ENCODE assay signal across 13 cellular contexts in genomic region chr19:9786819-9787218, GRCh38. TPM values are rescaled to one million over a fixed set of nuclear protein-coding genes. Genes with fewer than 3 reads are reported as not detected.
DNase-seq lines count a peak whose midpoint lies in the region; ATAC-seq and TF ChIP-seq lines count a peak whose summit lies in the region.
"Had no signal": no experiment of that assay in that cellular context is flagged by ENCODE, and none has a peak within 500 bp of the region (broad histone marks: within the 10 kb centered on the region; RNA-seq: fewer than 3 reads in every experiment).

No MANE protein-coding gene starts in this region.

- no peaks in the 10 kb centered on the region for H3K36me3 ChIP-seq in hepatocyte (replicated peaks; ENCODE audit: insufficient read depth, low read depth)
- H3K36me3 ChIP-seq: neutrophil, Peyer's patch had no signal

- no peaks in the 10 kb centered on the region for H3K36me3 Mint-ChIP-seq in activated CD4-positive, alpha-beta T cell treated with anti-CD3 and anti-CD28 coated beads for 36 hours (ENCODE audit: low read depth)
- no peaks in the 10 kb centered on the region for H3K36me3 Mint-ChIP-seq in activated CD4-positive, alpha-beta memory T cell treated with anti-CD3 and anti-CD28 coated beads for 36 hours
- peaks cover 0 to 2% of the 10 kb centered on the region in 2 donors for H3K36me3 Mint-ChIP-seq in stimulated activated naive B cell treated with anti-CD40 and anti-IgM and Interleukin-4, amounts not matched to agents 10 μg/mL and 1 μg/mL and 100 μg/mL, for 72 hours

- POLR2A ChIA-PET in activated CD4-positive, alpha-beta T cell treated with anti-CD3 and anti-CD28 coated beads for 36 hours (lab: Charles Lee), result no interaction called here
- POLR2A ChIA-PET in activated CD4-positive, alpha-beta memory T cell treated with anti-CD3 and anti-CD28 coated beads for 36 hours (lab: Charles Lee), result no interaction called here

- no peaks in the 10 kb centered on the region for H3K9me3 Mint-ChIP-seq in activated CD4-positive, alpha-beta T cell treated with anti-CD3 and anti-CD28 coated beads for 36 hours (ENCODE audit: low read depth)
- H3K9me3 Mint-ChIP-seq in activated CD4-positive, alpha-beta memory T cell treated with anti-CD3 and anti-CD28 coated beads for 36 hours, result no peaks in the 10 kb centered on the region
- H3K9me3 Mint-ChIP-seq in stimulated activated naive B cell treated with anti-CD40 and anti-IgM and Interleukin-4, amounts not matched to agents 10 μg/mL and 1 μg/mL and 100 μg/mL, for 72 hours, result no peaks in the 10 kb centered on the region

- intact Hi-C loops in activated CD4-positive, alpha-beta T cell treated with anti-CD3 and anti-CD28 coated beads for 36 hours (cut with DNase I, micrococcal nuclease), result no loop called here
- intact Hi-C loops in activated CD4-positive, alpha-beta memory T cell treated with anti-CD3 and anti-CD28 coated beads for 36 hours (cut with micrococcal nuclease), result no loop called here

- WGBS in hepatocyte (ENCODE audit: low lambda C conversion rate, missing lambda C conversion rate), result 93% methylated on average over 7 of the region's 8 CpGs

- H3K79me2 ChIP-seq in hepatocyte, result peaks cover 21% of the 10 kb centered on the region

- peak overlapping the region; percentile 69 for H3K4me2 ChIP-seq in hepatocyte

- H3K4me3 Mint-ChIP-seq in activated CD4-positive, alpha-beta T cell treated with anti-CD3 and anti-CD28 coated beads for 36 hours, result peak overlapping the region; percentile 84
- H3K4me3 Mint-ChIP-seq in activated CD4-positive, alpha-beta memory T cell treated with anti-CD3 and anti-CD28 coated beads for 36 hours, result peak overlapping the region; percentile 35
- peak overlapping the region; percentile 79 to 92 for H3K4me3 Mint-ChIP-seq in stimulated activated naive B cell treated with anti-CD40 and anti-IgM and Interleukin-4, amounts not matched to agents 10 μg/mL and 1 μg/mL and 100 μg/mL, for 72 hours

- TF ChIP-seq CTCF in hepatocyte (IDR thresholded peaks at IDR 0.05; ENCODE audit: poor library complexity), result no peak

- H3K27me3 ChIP-seq in hepatocyte, result no peaks in the 10 kb centered on the region
- H3K27me3 ChIP-seq: neutrophil, Peyer's patch had no signal

- peak overlapping the region; percentile 57 for H2AFZ ChIP-seq in hepatocyte

- no peak overlapping the region for H3K4me3 ChIP-seq in hepatocyte

- peaks cover 37% of the 10 kb centered on the region for H3K4me1 ChIP-seq in hepatocyte (ENCODE audit: insufficient read depth)

- no peaks in the 10 kb centered on the region for H3K9me3 ChIP-seq in hepatocyte (ENCODE audit: low read depth)
- H3K9me3 ChIP-seq: neutrophil, Peyer's patch had no signal

- CTCF ChIA-PET in activated CD4-positive, alpha-beta T cell treated with anti-CD3 and anti-CD28 coated beads for 36 hours (lab: Charles Lee), result no interaction called here
- CTCF ChIA-PET in activated CD4-positive, alpha-beta memory T cell treated with anti-CD3 and anti-CD28 coated beads for 36 hours (lab: Charles Lee), result no interaction called here

- no peaks in the 10 kb centered on the region for H3K9me2 ChIP-seq in hepatocyte (replicated peaks; ENCODE audit: insufficient read depth)

- DNase-seq in activated CD4-positive, alpha-beta T cell treated with anti-CD3 and anti-CD28 coated beads for 36 hours, result no peak
- DNase-seq in activated CD4-positive, alpha-beta T cell treated with anti-CD3 and anti-CD28 coated beads, Interleukin-2, amount 50 U/mL, for 4 hours, result no peak
- DNase-seq in activated CD4-positive, alpha-beta memory T cell treated with anti-CD3 and anti-CD28 coated beads for 36 hours, result no peak
- no peak for DNase-seq in hepatocyte (ENCODE audit: low spot score)
- DNase-seq in stimulated activated naive B cell treated with anti-CD40 and anti-IgM and Interleukin-4, amounts not matched to agents 10 μg/mL and 1 μg/mL and 100 μg/mL, for 72 hours, result no peak
- no peak for DNase-seq in NOMO-1 treated with DMSO at 0.1 percent for 48 hours (lab: John Stamatoyannopoulos, UW; ENCODE audit: unreplicated experiment)
- DNase-seq: cortex of kidney, NCI-H1436, Peyer's patch had no signal

- peaks cover 28% of the 10 kb centered on the region for H3K4me1 Mint-ChIP-seq in activated CD4-positive, alpha-beta T cell treated with anti-CD3 and anti-CD28 coated beads for 36 hours
- H3K4me1 Mint-ChIP-seq in activated CD4-positive, alpha-beta memory T cell treated with anti-CD3 and anti-CD28 coated beads for 36 hours (ENCODE audit: low read depth), result peaks cover 22% of the 10 kb centered on the region
- peaks cover 17 to 40% of the 10 kb centered on the region in 2 donors for H3K4me1 Mint-ChIP-seq in stimulated activated naive B cell treated with anti-CD40 and anti-IgM and Interleukin-4, amounts not matched to agents 10 μg/mL and 1 μg/mL and 100 μg/mL, for 72 hours

- peak overlapping the region; percentile 97 for H3K27ac ChIP-seq in hepatocyte
- H3K27ac ChIP-seq: HL-60 had no signal

- ATAC-seq in activated CD4-positive, alpha-beta T cell treated with anti-CD3 and anti-CD28 coated beads for 36 hours, result no peak
- ATAC-seq in stimulated activated naive B cell treated with anti-CD40 and anti-IgM and Interleukin-4, amounts not matched to agents 10 μg/mL and 1 μg/mL and 100 μg/mL, for 72 hours (replicated peaks), result no peak
- ATAC-seq in GM19023 (IDR thresholded peaks at IDR 0.05; ENCODE audit: unreplicated experiment), result no peak
- ATAC-seq in GM18868 (IDR thresholded peaks at IDR 0.05; ENCODE audit: unreplicated experiment), result no peak

- H4K20me1 ChIP-seq in hepatocyte (ENCODE audit: insufficient read depth, poor library complexity, severe bottlenecking), result no peaks in the 10 kb centered on the region

- no peak overlapping the region for H3K27ac Mint-ChIP-seq in activated CD4-positive, alpha-beta T cell treated with anti-CD3 and anti-CD28 coated beads for 36 hours
- H3K27ac Mint-ChIP-seq in activated CD4-positive, alpha-beta memory T cell treated with anti-CD3 and anti-CD28 coated beads for 36 hours, result no peak overlapping the region
- peak overlapping the region; percentile 86 for H3K27ac Mint-ChIP-seq in stimulated activated naive B cell treated with anti-CD40 and anti-IgM and Interleukin-4, amounts not matched to agents 10 μg/mL and 1 μg/mL and 100 μg/mL, for 72 hours

- H3K27me3 Mint-ChIP-seq in activated CD4-positive, alpha-beta T cell treated with anti-CD3 and anti-CD28 coated beads for 36 hours, result no peaks in the 10 kb centered on the region
- H3K27me3 Mint-ChIP-seq in activated CD4-positive, alpha-beta memory T cell treated with anti-CD3 and anti-CD28 coated beads for 36 hours, result no peaks in the 10 kb centered on the region
- H3K27me3 Mint-ChIP-seq in stimulated activated naive B cell treated with anti-CD40 and anti-IgM and Interleukin-4, amounts not matched to agents 10 μg/mL and 1 μg/mL and 100 μg/mL, for 72 hours, result no peaks in the 10 kb centered on the region

RNA-seq across cellular contexts. Expression of gene ZNF846, which starts 18.3 kb away (rescaled TPM):
- total RNA-seq in activated CD4-positive, alpha-beta T cell treated with anti-CD3 and anti-CD28 coated beads for 36 hours, result 1 to 10 TPM; 5.3 to 6.4 TPM
- 1 to 10 TPM; 3.9 to 4.9 TPM for total RNA-seq in activated CD4-positive, alpha-beta memory T cell treated with anti-CD3 and anti-CD28 coated beads for 36 hours
- 26.0 and 28.4 TPM in 2 replicates for total RNA-seq in hepatocyte
- polyA plus RNA-seq in hepatocyte, result 16.9 and 23.3 TPM in 2 replicates

RNA-seq across cellular contexts. Expression of gene FBXL12, which starts 32.1 kb away (rescaled TPM):
- total RNA-seq in activated CD4-positive, alpha-beta T cell treated with anti-CD3 and anti-CD28 coated beads for 36 hours, result 10 to 100 TPM; 19.9 to 22.5 TPM
- 10 to 100 TPM; 20.7 to 22.0 TPM for total RNA-seq in activated CD4-positive, alpha-beta memory T cell treated with anti-CD3 and anti-CD28 coated beads for 36 hours
- 28.1 and 33.1 TPM in 2 replicates for total RNA-seq in hepatocyte
- polyA plus RNA-seq in hepatocyte, result 42.3 and 44.4 TPM in 2 replicates

RNA-seq across cellular contexts. Expression of gene UBL5, which starts 40.9 kb away (rescaled TPM):
- total RNA-seq in activated CD4-positive, alpha-beta T cell treated with anti-CD3 and anti-CD28 coated beads for 36 hours, result 100 to 1,000 TPM; 214 to 327 TPM
- total RNA-seq in activated CD4-positive, alpha-beta memory T cell treated with anti-CD3 and anti-CD28 coated beads for 36 hours, result 100 to 1,000 TPM; 334 to 346 TPM
- total RNA-seq in hepatocyte, result 528 and 581 TPM in 2 replicates
- 613 and 628 TPM in 2 replicates for polyA plus RNA-seq in hepatocyte

RNA-seq across cellular contexts. Expression of gene PIN1, which starts 48.3 kb away (rescaled TPM):
- total RNA-seq in activated CD4-positive, alpha-beta T cell treated with anti-CD3 and anti-CD28 coated beads for 36 hours, result 10 to 100 TPM; 70.4 to 74.2 TPM
- 10 to 100 TPM; 85.4 to 86.1 TPM for total RNA-seq in activated CD4-positive, alpha-beta memory T cell treated with anti-CD3 and anti-CD28 coated beads for 36 hours
- total RNA-seq in hepatocyte, result 62.1 and 79.0 TPM in 2 replicates
- polyA plus RNA-seq in hepatocyte, result 123 and 136 TPM in 2 replicates

Comparison
In these comparisons a context has a peak if more than half of its experiments do, and no peak if none do; other contexts are left out.
1. H3K4me3 Mint-ChIP-seq: peak in every context shown above with its lines; median percentile 86 in stimulated activated naive B cell treated with anti-CD40 and anti-IgM and Interleukin-4, amounts not matched to agents 10 μg/mL and 1 μg/mL and 100 μg/mL, for 72 hours; 84 in activated CD4-positive, alpha-beta T cell treated with anti-CD3 and anti-CD28 coated beads for 36 hours; 35 in activated CD4-positive, alpha-beta memory T cell treated with anti-CD3 and anti-CD28 coated beads for 36 hours.